In the genomic region with DNA sequence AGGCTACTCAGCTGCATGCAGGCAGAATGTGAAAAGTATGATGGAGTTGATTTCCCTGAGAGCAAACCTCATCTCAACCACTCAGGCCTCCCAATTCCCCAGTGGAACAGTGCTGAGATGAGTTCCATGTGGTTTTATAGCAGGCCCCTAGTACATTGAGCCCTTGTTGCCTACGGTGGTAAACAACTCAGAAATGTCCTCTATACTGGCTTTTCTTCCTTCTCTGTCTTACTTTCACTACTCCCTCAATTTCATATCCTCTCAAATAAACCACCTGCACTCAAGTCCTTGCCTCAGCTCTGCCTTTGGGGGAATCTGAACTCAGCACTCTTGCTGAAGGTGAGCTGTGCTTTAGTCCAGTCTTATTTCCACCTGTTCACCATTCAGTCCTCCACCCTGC, we compare ENCODE assay signal across 18 cellular contexts.
DNase-seq lines count a peak whose midpoint lies in the region; ATAC-seq and TF ChIP-seq lines count a peak whose summit lies in the region.
"Had no signal": no experiment of that assay in that cellular context is flagged by ENCODE, and none has a peak within 500 bp of the region (broad histone marks: within the 10 kb centered on the region; RNA-seq: fewer than 3 reads in every experiment).

No MANE protein-coding gene starts in this region.

- H4K20me1 ChIP-seq in smooth muscle cell (ENCODE audit: low read depth) = no peaks in the 10 kb centered on the region

- no peaks in the 10 kb centered on the region for H3K4me1 Mint-ChIP-seq in neural crest cell
- H3K4me1 Mint-ChIP-seq: activated CD8-positive, alpha-beta memory T cell treated with anti-CD3 and anti-CD28 coated beads, Interleukin-2, amount 10 ng/mL, durations not matched to agents 7 days and 5 days had no signal

- no peaks in the 10 kb centered on the region for H3K36me3 ChIP-seq in smooth muscle cell (ENCODE audit: low read depth)

- no peaks in the 10 kb centered on the region for H3K79me2 ChIP-seq in smooth muscle cell (ENCODE audit: low read depth)

- TF ChIP-seq CTCF in neural crest cell (conservative IDR thresholded peaks at IDR 0.05) (no peak), smooth muscle cell (IDR thresholded peaks at IDR 0.05; ENCODE audit: borderline replicate concordance, insufficient read depth, poor library complexity, severe bottlenecking) (no peak)

- H2AFZ ChIP-seq in smooth muscle cell (ENCODE audit: low read depth) = no peak overlapping the region

- no peaks in the 10 kb centered on the region for H3K9me3 Mint-ChIP-seq in neural crest cell
- H3K9me3 Mint-ChIP-seq: CD8-positive, alpha-beta T cell had no signal

- H3K36me3 Mint-ChIP-seq in neural crest cell (ENCODE audit: low read depth) = no peaks in the 10 kb centered on the region
- H3K36me3 Mint-ChIP-seq: activated CD8-positive, alpha-beta memory T cell treated with anti-CD3 and anti-CD28 coated beads, Interleukin-2, amount 10 ng/mL, durations not matched to agents 7 days and 5 days; CD8-positive, alpha-beta T cell; immature natural killer cell had no signal

- no peak overlapping the region for H3K9ac ChIP-seq in smooth muscle cell (ENCODE audit: low read depth)

- peak overlapping the region; percentile 74 for H3K27ac Mint-ChIP-seq in neural crest cell (ENCODE audit: unreplicated experiment)
- H3K27ac Mint-ChIP-seq: activated CD8-positive, alpha-beta memory T cell treated with anti-CD3 and anti-CD28 coated beads, Interleukin-2, amount 10 ng/mL, durations not matched to agents 7 days and 5 days; CD8-positive, alpha-beta T cell; HFFc6; immature natural killer cell had no signal

- 87% methylated on average over 1 of the region's 1 CpG for WGBS in smooth muscle cell (ENCODE audit: low lambda C conversion rate)

- H3K27me3 Mint-ChIP-seq in neural crest cell (ENCODE audit: low read depth) = no peaks in the 10 kb centered on the region
- H3K27me3 Mint-ChIP-seq: activated CD8-positive, alpha-beta memory T cell treated with anti-CD3 and anti-CD28 coated beads, Interleukin-2, amount 10 ng/mL, durations not matched to agents 7 days and 5 days had no signal

- H3K27me3 ChIP-seq in smooth muscle cell (ENCODE audit: low read depth) = no peaks in the 10 kb centered on the region
- H3K27me3 ChIP-seq: foreskin keratinocyte had no signal

- no peak overlapping the region for H3K4me3 ChIP-seq in smooth muscle cell
- H3K4me3 ChIP-seq: skin epidermis had no signal

- ATAC-seq in GM18873 (IDR thresholded peaks at IDR 0.05; ENCODE audit: low FRiP score, unreplicated experiment) = peak; percentile 39
- peak; percentile 51 for ATAC-seq in GM21529 (IDR thresholded peaks at IDR 0.05; ENCODE audit: unreplicated experiment)
- ATAC-seq in HG03175 (IDR thresholded peaks at IDR 0.05; ENCODE audit: unreplicated experiment) = peak; percentile 61
- ATAC-seq in activated CD4-positive, CD25-positive, alpha-beta regulatory T cell treated with anti-CD3 and anti-CD28 coated beads, Interleukin-2, amount 50 U/mL, for 24 hours = no peak
- ATAC-seq: activated CD8-positive, alpha-beta memory T cell treated with anti-CD3 and anti-CD28 coated beads, Interleukin-2, amount 10 ng/mL, durations not matched to agents 7 days and 5 days; CD8-positive, alpha-beta T cell; foreskin keratinocyte had no signal

- no peak overlapping the region for H3K4me3 Mint-ChIP-seq in neural crest cell
- H3K4me3 Mint-ChIP-seq: activated CD8-positive, alpha-beta memory T cell treated with anti-CD3 and anti-CD28 coated beads, Interleukin-2, amount 10 ng/mL, durations not matched to agents 7 days and 5 days; CD8-positive, alpha-beta T cell; HFFc6; immature natural killer cell had no signal

- no peak overlapping the region for H3K4me2 ChIP-seq in smooth muscle cell

- no peaks in the 10 kb centered on the region for H3K4me1 ChIP-seq in smooth muscle cell (ENCODE audit: low read depth)
- H3K4me1 ChIP-seq: foreskin keratinocyte had no signal

- no peaks in the 10 kb centered on the region for H3F3A ChIP-seq in smooth muscle cell (ENCODE audit: low read depth)

- DNase-seq in neural crest cell (ENCODE audit: low read depth, low spot score) (no peak), NCI-H1105 treated with DMSO at 0.1 percent for 48 hours (lab: John Stamatoyannopoulos, UW) (no peak), smooth muscle cell (lab: John Stamatoyannopoulos, UW; ENCODE audit: unreplicated experiment) (no peak)
- DNase-seq: activated CD8-positive, alpha-beta memory T cell treated with anti-CD3 and anti-CD28 coated beads, Interleukin-2, amount 10 ng/mL, durations not matched to agents 7 days and 5 days; activated naive CD4-positive, alpha-beta T cell treated with anti-CD3 and anti-CD28 coated beads, Interleukin-2, amount 50 U/mL, for 16 hours; CD8-positive, alpha-beta T cell; central memory CD4-positive, alpha-beta T cell; foreskin keratinocyte; HFFc6; immature natural killer cell; mesendoderm; NCI-H2081; substantia nigra had no signal

- no peaks in the 10 kb centered on the region for H3K9me3 ChIP-seq in smooth muscle cell (replicated peaks; ENCODE audit: low read depth)

- no peak overlapping the region for H3K27ac ChIP-seq in smooth muscle cell (ENCODE audit: low read depth)
- H3K27ac ChIP-seq: foreskin keratinocyte, skin epidermis had no signal

Comparison
In these comparisons a context has a peak if more than half of its experiments do, and no peak if none do; other contexts are left out.
1. ATAC-seq: peak in GM18873 (single experiment), GM21529 (single experiment) and HG03175 (single experiment); none in activated CD4-positive, CD25-positive, alpha-beta regulatory T cell treated with anti-CD3 and anti-CD28 coated beads, Interleukin-2, amount 50 U/mL, for 24 hours (0 of 2).